13 cellular contexts compared by ENCODE assay signal in the genomic region with DNA sequence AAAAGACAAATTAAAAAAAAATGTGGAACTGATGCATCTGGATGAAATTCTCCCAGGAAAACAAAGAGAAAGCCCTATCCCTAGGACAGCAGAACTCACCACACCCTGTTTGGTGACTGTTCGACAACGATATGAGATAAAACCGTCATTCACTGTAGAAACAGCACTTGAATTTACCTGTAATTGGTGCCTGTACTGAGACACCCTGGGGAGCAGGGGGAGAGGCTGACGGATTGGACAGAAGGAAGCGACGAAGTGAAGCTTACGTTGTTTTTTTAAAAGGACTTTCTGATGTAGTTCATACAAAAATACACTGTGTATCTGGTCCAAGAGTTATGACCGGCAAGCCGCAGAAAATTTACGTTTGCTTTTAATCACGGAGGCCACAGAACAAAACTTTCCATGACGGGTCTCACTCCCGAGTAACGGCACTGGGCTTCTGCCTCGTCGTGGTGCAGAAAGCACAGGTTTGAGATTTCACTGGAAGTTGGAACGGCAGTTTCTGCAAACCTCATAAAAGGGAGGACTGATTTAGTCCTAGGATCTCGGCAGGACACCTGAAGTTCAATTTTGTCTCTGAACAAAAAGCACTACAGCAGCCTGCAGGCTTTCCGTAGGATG. TPM values are rescaled to one million over a fixed set of nuclear protein-coding genes. Genes with fewer than 3 reads are reported as not detected.
DNase-seq lines count a peak whose midpoint lies in the region; ATAC-seq and TF ChIP-seq lines count a peak whose summit lies in the region.
"Had no signal": no experiment of that assay in that cellular context is flagged by ENCODE, and none has a peak within 500 bp of the region (broad histone marks: within the 10 kb centered on the region; RNA-seq: fewer than 3 reads in every experiment).

No MANE protein-coding gene starts in this region.

- peaks cover 16% of the 10 kb centered on the region for H3K36me3 Mint-ChIP-seq in WTC11
- no peaks in the 10 kb centered on the region for H3K36me3 Mint-ChIP-seq in activated T-cell treated with anti-CD3 and anti-CD28 coated beads, Interleukin-2, amount 50 U/mL, for 24 hours (ENCODE audit: low read depth)

- DNase-seq in NCI-H1417 (lab: John Stamatoyannopoulos, UW) (peak; percentile 40 to 79 (median 49)), NCI-H1417 treated with DMSO at 0.1 percent for 48 hours (lab: John Stamatoyannopoulos, UW) (no peak), WTC11 (ENCODE audit: low spot score) (no peak), iris pigment epithelial cell (ENCODE audit: low read depth) (peak; percentile 67), stomach (no peak), SK-N-DZ (ENCODE audit: low spot score) (no peak), A172 (ENCODE audit: low spot score) (no peak)
- DNase-seq in activated T-cell treated with anti-CD3 and anti-CD28 coated beads, Interleukin-2, amount 50 U/mL, for 24 hours = no peak
- DNase-seq: amygdala; NCI-H526 treated with DMSO at 0.1 percent for 48 hours; stimulated activated naive CD4-positive, alpha-beta T cell had no signal

- no peak for TF ChIP-seq POLR2A in stomach (IDR thresholded peaks at IDR 0.05)

- intact Hi-C loops in stomach (cut with DNase I; ENCODE audit: low total_unique reads) = no loop called here

- H3K9me3 Mint-ChIP-seq in WTC11 = peaks cover 8% of the 10 kb centered on the region
- H3K9me3 Mint-ChIP-seq in activated T-cell treated with anti-CD3 and anti-CD28 coated beads, Interleukin-2, amount 50 U/mL, for 24 hours = no peaks in the 10 kb centered on the region

- CTCF ChIA-PET in WTC11 (lab: Charles Lee) = interaction anchor here (1.6 kb wide), 1 partner anchor 11 kb away, joined by 3 read pairs; no protein-coding TSS in a partner anchor

- WGBS in stomach, 5 donors = 20 to 37% (median 28%) methylated on average over 19 of the region's 19 CpGs

- POLR2A ChIA-PET in WTC11 (lab: Charles Lee) = interaction anchor here (1.6 kb wide), 1 partner anchor 10 kb away, joined by 4 read pairs; a partner anchor contains a TSS

- peak overlapping the region; percentile 15 for H3K4me3 Mint-ChIP-seq in WTC11
- no peak overlapping the region for H3K4me3 Mint-ChIP-seq in activated T-cell treated with anti-CD3 and anti-CD28 coated beads, Interleukin-2, amount 50 U/mL, for 24 hours

- H3K36me3 ChIP-seq in stomach = no peaks in the 10 kb centered on the region
- H3K36me3 ChIP-seq: right atrium auricular region had no signal

- H3K4me3 ChIP-seq in stomach = peak overlapping the region in 3 of 4 donors; percentile 11 to 23 (median 22)
- H3K4me3 ChIP-seq: A549, right atrium auricular region had no signal

- no peaks in the 10 kb centered on the region for H3K9me3 ChIP-seq in stomach
- H3K9me3 ChIP-seq: A549, right atrium auricular region had no signal

- H3K27me3 ChIP-seq in stomach = no peaks in the 10 kb centered on the region
- H3K27me3 ChIP-seq: right atrium auricular region had no signal

- H3K4me1 ChIP-seq in stomach = peaks cover 0 to 41% (median 22%) of the 10 kb centered on the region in 4 donors
- H3K4me1 ChIP-seq: A549, right atrium auricular region had no signal

- TF ChIP-seq EP300 in stomach (IDR thresholded peaks at IDR 0.05) = no peak

- peaks cover 79% of the 10 kb centered on the region for H3K4me1 Mint-ChIP-seq in WTC11
- H3K4me1 Mint-ChIP-seq in activated T-cell treated with anti-CD3 and anti-CD28 coated beads, Interleukin-2, amount 50 U/mL, for 24 hours (ENCODE audit: low read depth) = peaks cover 4% of the 10 kb centered on the region

- TF ChIP-seq CTCF in WTC11 (IDR thresholded peaks at IDR 0.05) = no peak
- no peak for TF ChIP-seq CTCF in stomach (IDR thresholded peaks at IDR 0.05)

- H3K27ac ChIP-seq in stomach = peak overlapping the region in 3 of 5 donors; percentile 55 to 84 (median 73)
- H3K27ac ChIP-seq: A549, right atrium auricular region had no signal

- ATAC-seq in WTC11 = no peak; the same call in 1 of the 2 replicates
- ATAC-seq: A549 had no signal

- H3K27ac Mint-ChIP-seq in WTC11 = peak overlapping the region; percentile 90
- no peak overlapping the region for H3K27ac Mint-ChIP-seq in activated T-cell treated with anti-CD3 and anti-CD28 coated beads, Interleukin-2, amount 50 U/mL, for 24 hours

- no peaks in the 10 kb centered on the region for H3K27me3 Mint-ChIP-seq in WTC11 (ENCODE audit: low read depth)
- peaks cover 62% of the 10 kb centered on the region for H3K27me3 Mint-ChIP-seq in activated T-cell treated with anti-CD3 and anti-CD28 coated beads, Interleukin-2, amount 50 U/mL, for 24 hours

TF ChIP-seq in WTC11, 78 proteins besides CTCF, POLR2A, EP300 and RAD21:
- no peak for TF ChIP-seq ZNF121 (CRISPR knock-in tag; IDR thresholded peaks at IDR 0.05)

RNA-seq across cellular contexts. Expression of a gene that starts 9.7 kb away (rescaled TPM):
- total RNA-seq in WTC11 (2021) (96.8 to 100 TPM (median 98.7 TPM) in 3 replicates), stomach (10 to 100 TPM; 21.0 to 47.8 (median 26.9) TPM)
- polyA plus RNA-seq in stomach = 10 to 100 TPM; 17.9 to 33.8 (median 23.2) TPM
- polyA plus RNA-seq in SK-N-DZ (2014; cell fraction: cytosol; rRNA removed) = 28.3 and 36.7 TPM in 2 replicates
- 7.0 and 11.4 TPM in 2 replicates for polyA plus RNA-seq in SK-N-DZ (2014; cell fraction: nucleus; rRNA removed)
- total RNA-seq in A172 (2014; rRNA removed; shearing (Covaris generic)) = 4.6 and 7.2 TPM in 2 replicates

RNA-seq across cellular contexts. Expression of a gene that starts 27.1 kb away (rescaled TPM):
- total RNA-seq in WTC11 (2021) (17.2 to 18.0 TPM (median 17.4 TPM) in 3 replicates), stomach (10 to 100 TPM in 2 of 5 donors, 1 to 10 TPM in 2, under 1 TPM in 1; 0.29 to 22.6 (median 8.9) TPM)
- 1 to 10 TPM; 7.3 to 9.5 (median 8.6) TPM for polyA plus RNA-seq in stomach
- polyA plus RNA-seq in SK-N-DZ (2014; cell fraction: cytosol; rRNA removed) = 22.8 and 23.7 TPM in 2 replicates
- polyA plus RNA-seq in SK-N-DZ (2014; cell fraction: nucleus; rRNA removed) = 11.7 and 12.1 TPM in 2 replicates
- 17.4 and 23.5 TPM in 2 replicates for total RNA-seq in A172 (2014; rRNA removed; shearing (Covaris generic))

Comparison
In these comparisons a context has a peak if more than half of its experiments do, and no peak if none do; other contexts are left out.
1. DNase-seq: peak in NCI-H1417 (3 of 3) and iris pigment epithelial cell (single experiment); none in NCI-H1417 treated with DMSO at 0.1 percent for 48 hours (single experiment), WTC11 (single experiment), stomach (single experiment), SK-N-DZ (single experiment), activated T-cell treated with anti-CD3 and anti-CD28 coated beads, Interleukin-2, amount 50 U/mL, for 24 hours (single experiment) and A172 (single experiment).